In genomic region chr15:45080593-45080992, GRCh38 we compare ENCODE assay signal across 12 cellular contexts. TPM values are rescaled to one million over a fixed set of nuclear protein-coding genes. Genes with fewer than 3 reads are reported as not detected.
A peak's percentile ranks its signal among the peaks of the same experiment; 100 is the strongest.
DNase-seq lines count a peak whose midpoint lies in the region; ATAC-seq and TF ChIP-seq lines count a peak whose summit lies in the region.
"Not testable (repeated sequence)": the region's sequence is repeated elsewhere in the genome, so short reads cannot be mapped to it uniquely, and the experiment has no call there.
"Had no signal": no experiment of that assay in that cellular context is flagged by ENCODE, and none has a peak within 500 bp of the region (broad histone marks: within the 10 kb centered on the region; RNA-seq: fewer than 3 reads in every experiment).

No MANE protein-coding gene starts in this region.

- intact Hi-C loops in Right ventricle myocardium superior (cut with DNase I); left cardiac atrium (cut with DNase I); lower lobe of right lung (cut with DNase I); thyroid gland (cut with DNase I): not testable (repeated sequence)

- not testable (repeated sequence) for H3K9me3 ChIP-seq in lower lobe of right lung, thyroid gland

- TF ChIP-seq POLR2A in thyroid gland (IDR thresholded peaks at IDR 0.05), result not testable (repeated sequence)

- 20 to 40% methylated on average over 1 of the region's 3 CpGs for WGBS in thyroid gland, 2 donors

- ATAC-seq in Right ventricle myocardium superior (ENCODE audit: poor library complexity) (peak; percentile 79), left cardiac atrium (peak; percentile 27 to 43), left lobe of liver (peak; percentile 57), lower lobe of right lung (peak; percentile 43 to 68)

- H3K27ac ChIP-seq in lower lobe of right lung, result not testable (repeated sequence)
- H3K27ac ChIP-seq in thyroid gland, result peak overlapping the region in 1 of 3 donors; percentile 25

- H3K4me1 ChIP-seq in lower lobe of right lung, result not testable (repeated sequence)
- peaks cover 0 to 13% of the 10 kb centered on the region in 2 donors for H3K4me1 ChIP-seq in thyroid gland

- TF ChIP-seq CTCF in lower lobe of right lung (IDR thresholded peaks at IDR 0.05); thyroid gland (IDR thresholded peaks at IDR 0.05): not testable (repeated sequence)

- H3K27me3 ChIP-seq in lower lobe of right lung (ENCODE audit: low read depth); thyroid gland: not testable (repeated sequence)

- not testable (repeated sequence) for H3K36me3 ChIP-seq in lower lobe of right lung, thyroid gland

- DNase-seq in DMS79 (lab: John Stamatoyannopoulos, UW), result peak; percentile 32
- peak; percentile 61 for DNase-seq in cerebellar cortex (ENCODE audit: low spot score)
- not testable (repeated sequence) for DNase-seq in Right ventricle myocardium superior; left cardiac atrium; left lobe of liver (ENCODE audit: low spot score); lower lobe of right lung
- DNase-seq in thyroid gland, result peak; percentile 58 to 60

- not testable (repeated sequence) for H3K4me3 ChIP-seq in lower lobe of right lung; thyroid gland (replicated peaks in 1 of 3)

RNA-seq across cellular contexts. Expression of gene DUOX2, which starts 33.4 kb away (rescaled TPM):
- 0.08 TPM for total RNA-seq in Right ventricle myocardium superior
- total RNA-seq in left cardiac atrium, result under 1 TPM; 0.12 to 0.39 TPM
- 0.10 TPM for total RNA-seq in left lobe of liver
- 4.0 TPM for total RNA-seq in lower lobe of right lung
- 100 to 1,000 TPM in 2 of 4 donors, 10 to 100 TPM in 2; 44.5 to 238 (median 152) TPM for total RNA-seq in thyroid gland
- total RNA-seq: GM23248 had no signal

RNA-seq across cellular contexts. Expression of gene DUOXA2, which starts 33.5 kb away (rescaled TPM):
- not detected for total RNA-seq in Right ventricle myocardium superior
- not detected for total RNA-seq in left cardiac atrium
- total RNA-seq in left lobe of liver, result not detected
- total RNA-seq in lower lobe of right lung, result not detected
- 10 to 100 TPM; 11.8 to 48.4 (median 27.0) TPM for total RNA-seq in thyroid gland
- total RNA-seq: A673; Calu3; CD8-positive, alpha-beta T cell; GM23248; H4 had no signal

RNA-seq across cellular contexts. Expression of gene DUOXA1, which starts 49.1 kb away (rescaled TPM):
- total RNA-seq in Right ventricle myocardium superior (0.56 TPM), left cardiac atrium (1 to 10 TPM; 1.1 to 2.1 TPM), left lobe of liver (not detected), lower lobe of right lung (131 TPM), thyroid gland (100 to 1,000 TPM in 3 of 4 donors, 10 to 100 TPM in 1; 97.0 to 187 (median 150) TPM)
- total RNA-seq: Calu3; CD8-positive, alpha-beta T cell; H4 had no signal

RNA-seq across cellular contexts. Expression of gene DUOX1, which starts 49.2 kb away (rescaled TPM):
- total RNA-seq in Right ventricle myocardium superior, result 1.2 TPM
- total RNA-seq in left cardiac atrium, result 1 to 10 TPM; 1.9 to 2.6 TPM
- total RNA-seq in left lobe of liver, result 0.45 TPM
- 317 TPM for total RNA-seq in lower lobe of right lung
- 100 to 1,000 TPM; 132 to 313 (median 234) TPM for total RNA-seq in thyroid gland
- total RNA-seq: CD8-positive, alpha-beta T cell; H4 had no signal

RNA-seq across cellular contexts. Expression of gene SORD, which starts 57.6 kb away (rescaled TPM):
- total RNA-seq in Right ventricle myocardium superior (12.1 TPM), left cardiac atrium (10 to 100 TPM; 10.6 to 14.5 TPM), left lobe of liver (342 TPM), lower lobe of right lung (10.5 TPM), thyroid gland (100 to 1,000 TPM; 241 to 831 (median 477) TPM)

Comparison
In these comparisons a context has a peak if more than half of its experiments do, and no peak if none do; other contexts are left out.
1. RNA of gene DUOXA2, which starts 33.5 kb away (total RNA-seq): 11.8 to 48.4 TPM in thyroid gland; not detected in left lobe of liver (single experiment), not detected in Right ventricle myocardium superior (single experiment), not detected in left cardiac atrium and not detected in lower lobe of right lung (single experiment); every median in the first group is over 10 times any median in the second.
2. RNA of gene DUOXA1, which starts 49.1 kb away (total RNA-seq): 97.0 to 187 TPM in thyroid gland and 131 TPM in lower lobe of right lung (single experiment); 1.1 to 2.1 TPM in left cardiac atrium, 0.56 TPM in Right ventricle myocardium superior (single experiment) and not detected in left lobe of liver (single experiment); every median in the first group is over 10 times any median in the second.
3. Peak in every context shown above with its lines, with median percentiles within 50 percentile points of each other: ATAC-seq.